In genomic region chr7:33250421-33250827, GRCh38 we compare ENCODE assay signal across 19 cellular contexts.
DNase-seq lines count a peak whose midpoint lies in the region.
"Had no signal": no experiment of that assay in that cellular context is flagged by ENCODE, and none has a peak within 500 bp of the region (broad histone marks: within the 10 kb centered on the region; RNA-seq: fewer than 3 reads in every experiment).

No MANE protein-coding gene starts in this region.

- peak; percentile 15 for DNase-seq in AG08396 (ENCODE audit: low spot score)
- DNase-seq in M059J (ENCODE audit: low read depth), result peak; percentile 7
- DNase-seq in dermis microvascular lymphatic vessel endothelial cell (ENCODE audit: low read depth in 2 of 2), result peak; percentile 48 to 57
- DNase-seq in myocyte (ENCODE audit: low read depth), result peak; percentile 11
- no peak for DNase-seq in activated CD4-positive, alpha-beta T cell treated with anti-CD3 and anti-CD28 coated beads for 1 hour
- no peak for DNase-seq in NCI-H2171 treated with DMSO at 0.1 percent for 48 hours (lab: John Stamatoyannopoulos, UW)
- no peak for DNase-seq in COR-L47 (lab: John Stamatoyannopoulos, UW)
- DNase-seq in activated CD8-positive, alpha-beta memory T cell treated with anti-CD3 and anti-CD28 coated beads, Interleukin-2, amount 50 U/mL, for 48 hours, result no peak
- DNase-seq: activated CD4-positive, alpha-beta T cell treated with anti-CD3 and anti-CD28 coated beads for 36 hours; activated gamma-delta T cell treated with Interleukin-2 at 50 U/mL for 16 hours; AML-193; dorsolateral prefrontal cortex; GOT3; KBM-7; left cardiac atrium; NCI-H1048; NCI-H2081 treated with DMSO at 0.1 percent for 48 hours; NCI-H774; stimulated activated CD4-positive, alpha-beta T cell treated with anti-CD3 and anti-CD28 coated beads, Interleukin-4, amount 100 ng/mL, for 1 hour had no signal

Comparison
In these comparisons a context has a peak if more than half of its experiments do, and no peak if none do; other contexts are left out.
1. DNase-seq: peak in AG08396 (single experiment), M059J (single experiment), dermis microvascular lymphatic vessel endothelial cell (2 of 2) and myocyte (single experiment); none in activated CD4-positive, alpha-beta T cell treated with anti-CD3 and anti-CD28 coated beads for 1 hour (single experiment), NCI-H2171 treated with DMSO at 0.1 percent for 48 hours (single experiment), COR-L47 (single experiment) and activated CD8-positive, alpha-beta memory T cell treated with anti-CD3 and anti-CD28 coated beads, Interleukin-2, amount 50 U/mL, for 48 hours (single experiment).